In the genomic region with DNA sequence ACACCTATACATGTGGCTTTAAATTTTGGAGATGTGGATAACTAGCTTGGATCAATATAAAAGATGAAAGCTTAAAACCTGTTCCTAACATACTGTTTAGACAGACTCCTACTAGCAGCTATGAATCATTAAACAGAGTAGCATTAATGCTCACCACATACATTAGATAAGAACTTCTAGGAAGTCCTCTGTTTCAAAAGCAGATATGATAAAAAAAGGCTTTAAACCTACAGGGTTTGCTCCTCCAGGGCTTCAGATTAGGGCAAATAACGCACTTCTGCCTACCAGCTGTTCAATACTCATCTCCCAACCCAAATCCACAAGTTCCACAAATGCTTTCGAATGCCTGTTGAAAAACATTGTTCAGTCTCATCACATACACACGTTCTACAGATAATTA, we compare ENCODE assay signal across 8 cellular contexts. TPM values are rescaled to one million over a fixed set of nuclear protein-coding genes. Genes with fewer than 3 reads are reported as not detected.
DNase-seq lines count a peak whose midpoint lies in the region; ATAC-seq lines count a peak whose summit lies in the region.

No MANE protein-coding gene starts in this region.

- CTCF ChIA-PET in activated CD4-positive, alpha-beta memory T cell treated with anti-CD3 and anti-CD28 coated beads for 36 hours (lab: Charles Lee), result interaction anchor here (0.6 to 5.2 kb wide), 8 partner anchors 16 to 1271 kb away, joined by 3 to 67 read pairs (median 5); no protein-coding TSS in a partner anchor

- no peak overlapping the region for H3K4me3 Mint-ChIP-seq in activated naive CD4-positive, alpha-beta T cell treated with anti-CD3 and anti-CD28 coated beads, Interleukin-2, amount 50 U/mL, for 24 hours
- H3K4me3 Mint-ChIP-seq in activated CD4-positive, alpha-beta memory T cell treated with anti-CD3 and anti-CD28 coated beads for 36 hours, result peak overlapping the region; percentile 79

- ATAC-seq in esophagus mucosa, result no peak

- peak overlapping the region; percentile 89 for H3K4me3 ChIP-seq in iPS-18c (ENCODE audit: insufficient read depth, low read depth, low read length)
- H3K4me3 ChIP-seq in stomach smooth muscle (ENCODE audit: low read length in 2 of 2), result peak overlapping the region; percentile 60 to 89

- POLR2A ChIA-PET in activated CD4-positive, alpha-beta memory T cell treated with anti-CD3 and anti-CD28 coated beads for 36 hours (lab: Charles Lee), result interaction anchor here (1.9 to 2.1 kb wide), 2 partner anchors 41 to 151 kb away, joined by 4 to 10 read pairs; partner anchors contain the start of gene ABRACL

- H3K27me3 ChIP-seq in stomach smooth muscle (ENCODE audit: control insufficient read depth in 1 of 2, insufficient read depth in 2 of 2, low read length in 2 of 2), result no peaks in the 10 kb centered on the region

- H3K27ac ChIP-seq in stomach smooth muscle (ENCODE audit: low read length), result no peak overlapping the region

- H3K27me3 Mint-ChIP-seq in activated naive CD4-positive, alpha-beta T cell treated with anti-CD3 and anti-CD28 coated beads, Interleukin-2, amount 50 U/mL, for 24 hours, result no peaks in the 10 kb centered on the region
- H3K27me3 Mint-ChIP-seq in activated CD4-positive, alpha-beta memory T cell treated with anti-CD3 and anti-CD28 coated beads for 36 hours, result no peaks in the 10 kb centered on the region

- no peaks in the 10 kb centered on the region for H3K36me3 Mint-ChIP-seq in activated naive CD4-positive, alpha-beta T cell treated with anti-CD3 and anti-CD28 coated beads, Interleukin-2, amount 50 U/mL, for 24 hours
- H3K36me3 Mint-ChIP-seq in activated CD4-positive, alpha-beta memory T cell treated with anti-CD3 and anti-CD28 coated beads for 36 hours, result peaks cover 2% of the 10 kb centered on the region

- H3K9me3 Mint-ChIP-seq in activated naive CD4-positive, alpha-beta T cell treated with anti-CD3 and anti-CD28 coated beads, Interleukin-2, amount 50 U/mL, for 24 hours, result no peaks in the 10 kb centered on the region
- H3K9me3 Mint-ChIP-seq in activated CD4-positive, alpha-beta memory T cell treated with anti-CD3 and anti-CD28 coated beads for 36 hours, result no peaks in the 10 kb centered on the region

- peaks cover 9% of the 10 kb centered on the region for H3K4me1 Mint-ChIP-seq in activated naive CD4-positive, alpha-beta T cell treated with anti-CD3 and anti-CD28 coated beads, Interleukin-2, amount 50 U/mL, for 24 hours
- H3K4me1 Mint-ChIP-seq in activated CD4-positive, alpha-beta memory T cell treated with anti-CD3 and anti-CD28 coated beads for 36 hours (ENCODE audit: low read depth), result peaks cover 24% of the 10 kb centered on the region

- peak overlapping the region; percentile 79 to 86 for H3K9ac ChIP-seq in stomach smooth muscle (ENCODE audit: low read length in 2 of 2)

- DNase-seq in activated naive CD4-positive, alpha-beta T cell treated with anti-CD3 and anti-CD28 coated beads, Interleukin-2, amount 50 U/mL, for 16 hours, result no peak
- no peak for DNase-seq in activated CD4-positive, alpha-beta memory T cell treated with anti-CD3 and anti-CD28 coated beads for 36 hours
- DNase-seq in ecto neural progenitor cell (ENCODE audit: low spot score) (no peak), DMS114 treated with DMSO at 0.1 percent for 48 hours (lab: John Stamatoyannopoulos, UW; ENCODE audit: unreplicated experiment) (no peak)

- intact Hi-C loops in activated CD4-positive, alpha-beta memory T cell treated with anti-CD3 and anti-CD28 coated beads for 36 hours (cut with micrococcal nuclease), result loop anchor here (1.0 to 5.0 kb wide), 8 partner anchors 16 to 386 kb away; partner anchors contain the start of genes CCDC28A and CITED2

- H3K36me3 ChIP-seq in stomach smooth muscle (ENCODE audit: control insufficient read depth in 2 of 2, insufficient read depth in 2 of 2, low read length in 2 of 2), result no peaks in the 10 kb centered on the region

- H3K4me1 ChIP-seq in stomach smooth muscle (ENCODE audit: control insufficient read depth, insufficient read depth, low read length), result peaks cover 13% of the 10 kb centered on the region

- peak overlapping the region; percentile 30 for H3K27ac Mint-ChIP-seq in activated naive CD4-positive, alpha-beta T cell treated with anti-CD3 and anti-CD28 coated beads, Interleukin-2, amount 50 U/mL, for 24 hours
- H3K27ac Mint-ChIP-seq in activated CD4-positive, alpha-beta memory T cell treated with anti-CD3 and anti-CD28 coated beads for 36 hours, result peak overlapping the region; percentile 15

- H3K9me3 ChIP-seq in iPS-18c (ENCODE audit: control insufficient read depth, insufficient read depth, low read length), result no peaks in the 10 kb centered on the region
- no peaks in the 10 kb centered on the region for H3K9me3 ChIP-seq in stomach smooth muscle (ENCODE audit: control insufficient read depth in 2 of 2, low read length in 2 of 2)

RNA-seq across cellular contexts. Expression of gene REPS1, which starts 1.5 kb away (rescaled TPM):
- 10 to 100 TPM; 50.7 to 57.9 TPM for total RNA-seq in activated CD4-positive, alpha-beta memory T cell treated with anti-CD3 and anti-CD28 coated beads for 36 hours
- total RNA-seq in esophagus mucosa, result 42.2 TPM

RNA-seq across cellular contexts. Expression of gene ABRACL, which starts 42.0 kb away (rescaled TPM):
- total RNA-seq in activated CD4-positive, alpha-beta memory T cell treated with anti-CD3 and anti-CD28 coated beads for 36 hours, result 100 to 1,000 TPM; 179 to 182 TPM
- 36.4 TPM for total RNA-seq in esophagus mucosa
